Comparison of ENCODE assay signal across 20 cellular contexts in genomic region chr14:76237349-76237990, GRCh38.
"Had no signal": no experiment of that assay in that cellular context is flagged by ENCODE, and none has a peak within 500 bp of the region (broad histone marks: within the 10 kb centered on the region; RNA-seq: fewer than 3 reads in every experiment).

No MANE protein-coding gene starts in this region.

- H3K36me3 ChIP-seq: heart left ventricle, pancreas, right lobe of liver, suprapubic skin, thyroid gland had no signal

- H3K4me3 ChIP-seq: esophagus muscularis mucosa, heart left ventricle, lung, pancreas, right lobe of liver, suprapubic skin, thyroid gland had no signal

- H3K36me3 Mint-ChIP-seq: type B pancreatic cell had no signal

- H3K4me1 ChIP-seq: esophagus muscularis mucosa, heart left ventricle, pancreas, right lobe of liver, suprapubic skin, thyroid gland had no signal

- H3K9me3 ChIP-seq: pancreas, right lobe of liver, thyroid gland had no signal

- ATAC-seq: heart left ventricle; left colon; left ventricle myocardium superior; naive thymus-derived CD8-positive, alpha-beta T cell; pancreas; right lobe of liver; stimulated activated effector memory CD8-positive, alpha-beta T cell treated with anti-CD3 and anti-CD28 coated beads, Interleukin-12 subunit alpha, Interleukin-12 subunit beta, amount 100 ng/mL, for 72 hours; stimulated activated naive CD8-positive, alpha-beta T cell treated with anti-CD3 and anti-CD28 coated beads, Interleukin-15, Interleukin-2, amounts not matched to agents 100 U/mL and 50 U/mL, for 24 hours had no signal

- H3K27me3 ChIP-seq: esophagus muscularis mucosa, heart left ventricle, pancreas, right lobe of liver, suprapubic skin, thyroid gland had no signal

- H3K9me3 Mint-ChIP-seq: stimulated activated effector memory CD8-positive, alpha-beta T cell treated with anti-CD3 and anti-CD28 coated beads, Interleukin-12 subunit alpha, Interleukin-12 subunit beta, amount 100 ng/mL, for 72 hours had no signal

- H3K4me3 Mint-ChIP-seq: naive thymus-derived CD8-positive, alpha-beta T cell; stimulated activated effector memory CD8-positive, alpha-beta T cell treated with anti-CD3 and anti-CD28 coated beads, Interleukin-12 subunit alpha, Interleukin-12 subunit beta, amount 100 ng/mL, for 72 hours; type B pancreatic cell had no signal

- DNase-seq: effector memory CD4-positive, alpha-beta T cell; heart left ventricle; hypothalamus; left colon; left ventricle myocardium superior; naive thymus-derived CD8-positive, alpha-beta T cell; occipital lobe; pancreas; right lobe of liver; stimulated activated CD4-positive, alpha-beta T cell treated with anti-CD3 and anti-CD28 coated beads, Interleukin-4, amount 100 ng/mL, for 1 hour; stimulated activated CD8-positive, alpha-beta memory T cell treated with anti-CD3 and anti-CD28 coated beads, Interleukin-4, amount 100 ng/mL, for 48 hours; stimulated activated naive CD8-positive, alpha-beta T cell treated with anti-CD3 and anti-CD28 coated beads, Interleukin-15, Interleukin-2, amounts not matched to agents 100 U/mL and 50 U/mL, for 24 hours; thyroid gland had no signal

- H3K27me3 Mint-ChIP-seq: progenitor cell of endocrine pancreas had no signal

- H3K4me1 Mint-ChIP-seq: stimulated activated effector memory CD8-positive, alpha-beta T cell treated with anti-CD3 and anti-CD28 coated beads, Interleukin-12 subunit alpha, Interleukin-12 subunit beta, amount 100 ng/mL, for 72 hours had no signal

- H3K27ac ChIP-seq: epithelial cell of prostate, esophagus muscularis mucosa, heart left ventricle, pancreas, right lobe of liver, suprapubic skin, thyroid gland had no signal

- H3K27ac Mint-ChIP-seq: naive thymus-derived CD8-positive, alpha-beta T cell; progenitor cell of endocrine pancreas; stimulated activated effector memory CD8-positive, alpha-beta T cell treated with anti-CD3 and anti-CD28 coated beads, Interleukin-12 subunit alpha, Interleukin-12 subunit beta, amount 100 ng/mL, for 72 hours; type B pancreatic cell had no signal
